Comparison of ENCODE assay signal across 12 cellular contexts in genomic region chrX:132481449-132481848, GRCh38. TPM values are rescaled to one million over a fixed set of nuclear protein-coding genes. Genes with fewer than 3 reads are reported as not detected.
DNase-seq lines count a peak whose midpoint lies in the region; ATAC-seq and TF ChIP-seq lines count a peak whose summit lies in the region.
"Had no signal": no experiment of that assay in that cellular context is flagged by ENCODE, and none has a peak within 500 bp of the region (broad histone marks: within the 10 kb centered on the region; RNA-seq: fewer than 3 reads in every experiment).

No MANE protein-coding gene starts in this region.

- no peaks in the 10 kb centered on the region for H3K36me3 ChIP-seq in left lung
- H3K36me3 ChIP-seq in suprapubic skin: no peaks in the 10 kb centered on the region
- no peaks in the 10 kb centered on the region for H3K36me3 ChIP-seq in ovary
- H3K36me3 ChIP-seq: brain microvascular endothelial cell, SJSA1 had no signal

- no peaks in the 10 kb centered on the region for H3K27me3 ChIP-seq in left lung
- H3K27me3 ChIP-seq in suprapubic skin: no peaks in the 10 kb centered on the region
- no peaks in the 10 kb centered on the region for H3K27me3 ChIP-seq in ovary
- H3K27me3 ChIP-seq: brain microvascular endothelial cell, SJSA1 had no signal

- no peaks in the 10 kb centered on the region for H3K9me3 Mint-ChIP-seq in activated T-cell treated with anti-CD3 and anti-CD28 coated beads, Interleukin-2, amount 50 U/mL, for 72 hours
- no peaks in the 10 kb centered on the region for H3K9me3 Mint-ChIP-seq in T-cell

- no peaks in the 10 kb centered on the region for H3K9me3 ChIP-seq in left lung
- no peaks in the 10 kb centered on the region for H3K9me3 ChIP-seq in suprapubic skin
- no peaks in the 10 kb centered on the region for H3K9me3 ChIP-seq in ovary
- H3K9me3 ChIP-seq: SJSA1 had no signal

- ATAC-seq in activated T-cell treated with anti-CD3 and anti-CD28 coated beads, Interleukin-2, amount 50 U/mL, for 72 hours (replicated peaks in 1 of 2): no peak
- ATAC-seq in T-cell (replicated peaks in 1 of 4): no peak
- no peak for ATAC-seq in left lung

- WGBS in suprapubic skin: 14% methylated on average over 1 of the region's 1 CpG
- WGBS in ovary, 3 donors: 22 to 68% (median 67%) methylated on average over 1 of the region's 1 CpG

- CTCF ChIA-PET in T-cell (lab: Charles Lee): interaction anchor here in 1 of 2 donors (0.6 to 2.3 kb wide), 3 partner anchors 9 to 612 kb away, joined by 3 to 9 read pairs (median 6); no protein-coding TSS in a partner anchor

- peaks cover 0 to 3% of the 10 kb centered on the region in 2 donors for H3K36me3 Mint-ChIP-seq in activated T-cell treated with anti-CD3 and anti-CD28 coated beads, Interleukin-2, amount 50 U/mL, for 72 hours (ENCODE audit: insufficient read depth in 2 of 2)
- no peaks in the 10 kb centered on the region for H3K36me3 Mint-ChIP-seq in T-cell

- intact Hi-C loops in left lung (cut with DNase I): no loop called here
- intact Hi-C loops in ovary (cut with DNase I): no loop called here

- no peak for TF ChIP-seq POLR2A in suprapubic skin (IDR thresholded peaks at IDR 0.05)
- TF ChIP-seq POLR2A in ovary (IDR thresholded peaks at IDR 0.05): no peak

- H3K27ac ChIP-seq in left lung (peak overlapping the region; percentile 80 to 84), suprapubic skin (peak overlapping the region; percentile 56), ovary (no peak overlapping the region)
- H3K27ac ChIP-seq: brain microvascular endothelial cell, SJSA1 had no signal

- H3K4me3 ChIP-seq in left lung: no peak overlapping the region
- no peak overlapping the region for H3K4me3 ChIP-seq in suprapubic skin
- H3K4me3 ChIP-seq in ovary: no peak overlapping the region
- H3K4me3 ChIP-seq: SJSA1 had no signal

- H3K4me3 Mint-ChIP-seq in activated T-cell treated with anti-CD3 and anti-CD28 coated beads, Interleukin-2, amount 50 U/mL, for 72 hours: peak overlapping the region; percentile 74 to 94
- H3K4me3 Mint-ChIP-seq in T-cell: peak overlapping the region in 2 of 3 donors; percentile 79 to 85

- peak overlapping the region; percentile 98 for H3K27ac Mint-ChIP-seq in activated T-cell treated with anti-CD3 and anti-CD28 coated beads, Interleukin-2, amount 50 U/mL, for 72 hours
- H3K27ac Mint-ChIP-seq in T-cell: peak overlapping the region; percentile 90 to 97

- no peak for DNase-seq in activated T-cell treated with anti-CD3 and anti-CD28 coated beads, Interleukin-2, amount 50 U/mL, for 72 hours
- no peak for DNase-seq in activated T-cell treated with anti-CD3 and anti-CD28 coated beads for 4 hours
- DNase-seq in T-cell: no peak
- DNase-seq in left lung: no peak
- no peak for DNase-seq in suprapubic skin (ENCODE audit: low spot score in 2 of 2)
- DNase-seq in NCI-H2029 (lab: John Stamatoyannopoulos, UW): no peak
- no peak for DNase-seq in ovary
- DNase-seq in islet precursor cell: no peak
- DNase-seq: brain microvascular endothelial cell, NCI-H226, posterior cingulate gyrus had no signal

- peaks cover 40% of the 10 kb centered on the region for H3K4me1 Mint-ChIP-seq in activated T-cell treated with anti-CD3 and anti-CD28 coated beads, Interleukin-2, amount 50 U/mL, for 72 hours (ENCODE audit: low read depth)
- peaks cover 36 to 71% (median 61%) of the 10 kb centered on the region in 3 donors for H3K4me1 Mint-ChIP-seq in T-cell

- TF ChIP-seq CTCF in left lung (IDR thresholded peaks at IDR 0.05) (no peak), suprapubic skin (IDR thresholded peaks at IDR 0.05) (no peak), ovary (IDR thresholded peaks at IDR 0.05) (no peak)

- peaks cover 0 to 17% of the 10 kb centered on the region in 2 donors for H3K4me1 ChIP-seq in left lung
- H3K4me1 ChIP-seq in suprapubic skin: peaks cover 14% of the 10 kb centered on the region
- H3K4me1 ChIP-seq in ovary (ENCODE audit: insufficient read depth): peaks cover 3% of the 10 kb centered on the region
- H3K4me1 ChIP-seq: SJSA1 had no signal

- H3K27me3 Mint-ChIP-seq in activated T-cell treated with anti-CD3 and anti-CD28 coated beads, Interleukin-2, amount 50 U/mL, for 72 hours (ENCODE audit: low read depth): peaks cover 26% of the 10 kb centered on the region
- peaks cover 0 to 15% of the 10 kb centered on the region in 2 donors for H3K27me3 Mint-ChIP-seq in T-cell

- POLR2A ChIA-PET in T-cell (lab: Charles Lee): interaction anchor here in 1 of 2 donors (0.5 kb wide), 1 partner anchor 81 kb away, joined by 4 read pairs; no protein-coding TSS in a partner anchor

- TF ChIP-seq EP300 in suprapubic skin (IDR thresholded peaks at IDR 0.05): no peak
- no peak for TF ChIP-seq EP300 in ovary (IDR thresholded peaks at IDR 0.05)

RNA-seq across cellular contexts. Expression of gene MBNL3, which starts 7.4 kb away (rescaled TPM):
- 10 to 100 TPM; 15.7 to 18.6 TPM for total RNA-seq in activated T-cell treated with anti-CD3 and anti-CD28 coated beads, Interleukin-2, amount 50 U/mL, for 72 hours
- total RNA-seq in T-cell (10 to 100 TPM; 23.3 to 39.5 (median 27.2) TPM), left lung (10 to 100 TPM; 20.4 to 21.6 TPM), suprapubic skin (10 to 100 TPM; 30.6 to 41.3 (median 37.2) TPM), ovary (10 to 100 TPM in 5 of 7 donors, 1 to 10 TPM in 2; 4.6 to 56.2 (median 17.9) TPM)
- 1 to 10 TPM; 1.1 to 6.6 TPM for polyA plus RNA-seq in ovary

Comparison
In these comparisons a context has a peak if more than half of its experiments do, and no peak if none do; other contexts are left out.
1. H3K27ac ChIP-seq: peak in left lung (2 of 2) and suprapubic skin (single experiment); none in ovary (0 of 2).